In genomic region chr17:8791248-8791909, GRCh38 we compare ENCODE assay signal across 1 cellular context.
TF ChIP-seq lines count a peak whose summit lies in the region.

No MANE protein-coding gene starts in this region.

TF ChIP-seq in H1, 55 proteins besides CTCF, POLR2A, EP300 and RAD21:
- TF ChIP-seq CBX5 (IDR thresholded peaks at IDR 0.05; ENCODE audit: low read depth, low read length) (no peak), HDAC2 (IDR thresholded peaks at IDR 0.05; ENCODE audit: borderline replicate concordance in 1 of 2, low read depth in 2 of 2, low read length in 2 of 2) (peak in 1 of 2 experiments; percentile 63; a peak in 1 of 4 replicates), TEAD4 (IDR thresholded peaks at IDR 0.05; ENCODE audit: low read depth, low read length) (peak; percentile 74)
